Comparison of ENCODE assay signal across 9 cellular contexts in genomic region chr5:58410441-58410840, GRCh38.
DNase-seq lines count a peak whose midpoint lies in the region; ATAC-seq lines count a peak whose summit lies in the region.
"Had no signal": no experiment of that assay in that cellular context is flagged by ENCODE, and none has a peak within 500 bp of the region (broad histone marks: within the 10 kb centered on the region; RNA-seq: fewer than 3 reads in every experiment).

No MANE protein-coding gene starts in this region.

- DNase-seq in AG20443 (ENCODE audit: low spot score) (peak; percentile 53), KBM-7 (peak; percentile 15), astrocyte of the hippocampus (ENCODE audit: low read depth, low spot score) (peak; percentile 83), left kidney (ENCODE audit: low read depth, low spot score) (peak; percentile 66), NCI-H2171 (lab: John Stamatoyannopoulos, UW) (no peak), DMS79 treated with DMSO at 0.1 percent for 48 hours (lab: John Stamatoyannopoulos, UW) (no peak), ecto neural progenitor cell (ENCODE audit: low spot score) (no peak)
- DNase-seq: activated CD4-positive, alpha-beta memory T cell treated with anti-CD3 and anti-CD28 coated beads for 36 hours had no signal

- in situ Hi-C loops in KBM-7 (cut with MboI; ENCODE audit: low pct_unique_long_range_greater_than_20kb, low sequenced_read_pairs) = no loop called here

- no peak for ATAC-seq in GM21619 (IDR thresholded peaks at IDR 0.05; ENCODE audit: unreplicated experiment)

Comparison
In these comparisons a context has a peak if more than half of its experiments do, and no peak if none do; other contexts are left out.
1. DNase-seq: peak in AG20443 (single experiment), KBM-7 (single experiment), astrocyte of the hippocampus (single experiment) and left kidney (single experiment); none in NCI-H2171 (single experiment), DMS79 treated with DMSO at 0.1 percent for 48 hours (single experiment) and ecto neural progenitor cell (single experiment).